ENCODE assay signal across 15 cellular contexts in the genomic region with DNA sequence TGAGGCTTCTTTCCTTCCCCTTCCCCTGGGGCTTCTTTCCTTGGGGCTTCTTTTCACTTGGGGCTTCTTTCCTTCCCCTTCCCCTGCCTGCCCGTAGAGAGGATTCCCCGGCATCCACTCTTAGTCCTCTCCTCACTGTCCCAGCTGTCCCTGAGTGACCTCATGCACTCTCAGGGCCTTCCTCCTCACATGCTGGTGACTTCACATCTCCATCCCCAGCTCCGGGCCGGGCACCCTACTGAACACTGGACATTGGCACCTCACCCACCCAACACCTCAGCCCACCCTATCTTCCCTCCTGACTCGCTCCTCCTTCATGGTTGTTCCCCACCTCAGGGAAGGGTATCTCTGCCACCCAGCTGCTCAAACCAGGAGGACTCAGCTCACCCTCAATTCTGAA.
"Had no signal": no experiment of that assay in that cellular context is flagged by ENCODE, and none has a peak within 500 bp of the region (broad histone marks: within the 10 kb centered on the region; RNA-seq: fewer than 3 reads in every experiment).

No MANE protein-coding gene starts in this region.

- H3K27me3 Mint-ChIP-seq: activated CD4-positive, alpha-beta memory T cell treated with anti-CD3 and anti-CD28 coated beads, Interleukin-2, amount 10 ng/mL, durations not matched to agents 7 days and 5 days had no signal

- H3K4me1 Mint-ChIP-seq: activated CD4-positive, alpha-beta memory T cell treated with anti-CD3 and anti-CD28 coated beads, Interleukin-2, amount 10 ng/mL, durations not matched to agents 7 days and 5 days; activated CD4-positive, alpha-beta T cell treated with anti-CD3 and anti-CD28 coated beads for 36 hours; activated naive CD4-positive, alpha-beta T cell treated with anti-CD3 and anti-CD28 coated beads, Interleukin-2, amount 50 U/mL, for 24 hours; T-helper 17 cell had no signal

- ATAC-seq: activated CD4-positive, alpha-beta T cell treated with anti-CD3 and anti-CD28 coated beads for 36 hours; activated T-cell treated with anti-CD3 and anti-CD28 coated beads, Interleukin-2, amount 50 U/mL, for 4 hours; T-helper 17 cell had no signal

- H3K9me3 ChIP-seq: adrenal gland, esophagus squamous epithelium had no signal

- H3K36me3 Mint-ChIP-seq: activated naive CD4-positive, alpha-beta T cell treated with anti-CD3 and anti-CD28 coated beads, Interleukin-2, amount 50 U/mL, for 24 hours had no signal

- H3K27ac Mint-ChIP-seq: activated CD4-positive, alpha-beta memory T cell treated with anti-CD3 and anti-CD28 coated beads, Interleukin-2, amount 10 ng/mL, durations not matched to agents 7 days and 5 days; activated CD4-positive, alpha-beta T cell treated with anti-CD3 and anti-CD28 coated beads for 36 hours; activated naive CD4-positive, alpha-beta T cell treated with anti-CD3 and anti-CD28 coated beads, Interleukin-2, amount 50 U/mL, for 24 hours; stimulated activated naive CD8-positive, alpha-beta T cell treated with anti-CD3 and anti-CD28 coated beads, Interleukin-15, Interleukin-2, amounts not matched to agents 100 ng/mL and 50 ng/mL, for 24 hours; T-helper 17 cell had no signal

- DNase-seq: activated CD4-positive, alpha-beta memory T cell treated with anti-CD3 and anti-CD28 coated beads, Interleukin-2, amount 10 ng/mL, durations not matched to agents 7 days and 5 days; activated CD4-positive, alpha-beta T cell treated with anti-CD3 and anti-CD28 coated beads for 36 hours; activated effector memory CD4-positive, alpha-beta T cell treated with anti-CD3 and anti-CD28 coated beads, Interleukin-2, amount 50 U/mL, for 16 hours; activated T-cell treated with anti-CD3 and anti-CD28 coated beads, Interleukin-2, amount 50 U/mL, for 4 hours; adrenal gland; central memory CD4-positive, alpha-beta T cell; esophagus squamous epithelium; midbrain; retina; small intestine; T-helper 17 cell had no signal

- H3K4me3 Mint-ChIP-seq: activated CD4-positive, alpha-beta memory T cell treated with anti-CD3 and anti-CD28 coated beads, Interleukin-2, amount 10 ng/mL, durations not matched to agents 7 days and 5 days; activated CD4-positive, alpha-beta T cell treated with anti-CD3 and anti-CD28 coated beads for 36 hours; activated naive CD4-positive, alpha-beta T cell treated with anti-CD3 and anti-CD28 coated beads, Interleukin-2, amount 50 U/mL, for 24 hours; activated T-cell treated with anti-CD3 and anti-CD28 coated beads, Interleukin-2, amount 50 U/mL, for 4 hours; stimulated activated naive CD8-positive, alpha-beta T cell treated with anti-CD3 and anti-CD28 coated beads, Interleukin-15, Interleukin-2, amounts not matched to agents 100 ng/mL and 50 ng/mL, for 24 hours; T-helper 17 cell had no signal

- H3K9me3 Mint-ChIP-seq: activated CD4-positive, alpha-beta memory T cell treated with anti-CD3 and anti-CD28 coated beads, Interleukin-2, amount 10 ng/mL, durations not matched to agents 7 days and 5 days; activated T-cell treated with anti-CD3 and anti-CD28 coated beads, Interleukin-2, amount 50 U/mL, for 4 hours; stimulated activated naive CD8-positive, alpha-beta T cell treated with anti-CD3 and anti-CD28 coated beads, Interleukin-15, Interleukin-2, amounts not matched to agents 100 ng/mL and 50 ng/mL, for 24 hours had no signal

- H3K4me3 ChIP-seq: adrenal gland, coronary artery, esophagus squamous epithelium, lung had no signal

- H3K27me3 ChIP-seq: adrenal gland, esophagus squamous epithelium had no signal
